In genomic region chr6:97774973-97775372, GRCh38 we compare ENCODE assay signal across 1 cellular context.
TF ChIP-seq lines count a peak whose summit lies in the region.

No MANE protein-coding gene starts in this region.

TF ChIP-seq in GM23338, 12 proteins besides CTCF, POLR2A, EP300 and RAD21 (continued from another document):
- no peak for TF ChIP-seq ZNF462 (CRISPR knock-in tag; IDR thresholded peaks at IDR 0.05)
- TF ChIP-seq REST (IDR thresholded peaks at IDR 0.05; ENCODE audit: unreplicated experiment) = no peak
- no peak for TF ChIP-seq STAT1 (IDR thresholded peaks at IDR 0.05; ENCODE audit: unreplicated experiment)
- TF ChIP-seq ZNF331 (CRISPR knock-in tag; IDR thresholded peaks at IDR 0.05; ENCODE audit: low read depth) = no peak
- no peak for TF ChIP-seq EZH2phosphoT487 (IDR thresholded peaks at IDR 0.05; ENCODE audit: unreplicated experiment)
- no peak for TF ChIP-seq ETS1 (IDR thresholded peaks at IDR 0.05)
- no peak for TF ChIP-seq CREB1 (CRISPR knock-in tag; IDR thresholded peaks at IDR 0.05; ENCODE audit: low read depth)
